In genomic region chr17:36931697-36932382, GRCh38 we compare ENCODE assay signal across 1 cellular context.
A peak's percentile ranks its signal among the peaks of the same experiment; 100 is the strongest.
TF ChIP-seq lines count a peak whose summit lies in the region.

No MANE protein-coding gene starts in this region.

TF ChIP-seq in H1, 55 proteins besides CTCF, POLR2A, EP300 and RAD21:
- no peak for TF ChIP-seq ASH2L (IDR thresholded peaks at IDR 0.05; ENCODE audit: low read length)
- no peak for TF ChIP-seq CREB1 (IDR thresholded peaks at IDR 0.05)
- TF ChIP-seq SUZ12 (IDR thresholded peaks at IDR 0.05; ENCODE audit: low read length), result peak; percentile 87
- no peak for TF ChIP-seq KDM5A (IDR thresholded peaks at IDR 0.05; ENCODE audit: low read length)
- TF ChIP-seq JUN (IDR thresholded peaks at IDR 0.05; ENCODE audit: low read depth, low read length), result no peak
- no peak for TF ChIP-seq CBX5 (IDR thresholded peaks at IDR 0.05; ENCODE audit: low read depth, low read length)
- no peak for TF ChIP-seq TCF12 (IDR thresholded peaks at IDR 0.05; ENCODE audit: low read depth, low read length)
- no peak for TF ChIP-seq TEAD4 (IDR thresholded peaks at IDR 0.05; ENCODE audit: low read depth, low read length)
- TF ChIP-seq MAFK (IDR thresholded peaks at IDR 0.05; ENCODE audit: low read depth, low read length), result no peak
- TF ChIP-seq HDAC6 (IDR thresholded peaks at IDR 0.05; ENCODE audit: low read depth, low read length), result no peak
- 0 out of 2 replicates have a peak, but pooled peaks have one; percentile 5 for TF ChIP-seq YY1 (IDR thresholded peaks at IDR 0.05; ENCODE audit: low read depth, low read length)
- TF ChIP-seq CHD2 (IDR thresholded peaks at IDR 0.05; ENCODE audit: low read length), result no peak
- TF ChIP-seq RNF2 (IDR thresholded peaks at IDR 0.05; ENCODE audit: borderline replicate concordance, low read depth, low read length, missing control alignments, poor library complexity, severe bottlenecking), result peak; percentile 95
- peak; percentile 95 for TF ChIP-seq EZH2 (IDR thresholded peaks at IDR 0.05; ENCODE audit: low read depth, low read length, severe bottlenecking)
- TF ChIP-seq POU5F1 (IDR thresholded peaks at IDR 0.05; ENCODE audit: low read depth, low read length), result no peak
- no peak; the same call in 1 of the 2 replicates for TF ChIP-seq CBX8 (IDR thresholded peaks at IDR 0.05; ENCODE audit: borderline replicate concordance, low read depth, low read length)
- TF ChIP-seq CTBP2 (IDR thresholded peaks at IDR 0.05; ENCODE audit: borderline replicate concordance, insufficient read depth, insufficient read length, low read length), result peak; percentile 20
- TF ChIP-seq SP4 (IDR thresholded peaks at IDR 0.05; ENCODE audit: low read length), result no peak
